10 cellular contexts compared by ENCODE assay signal in genomic region chr11:102746746-102747578, GRCh38. TPM values are rescaled to one million over a fixed set of nuclear protein-coding genes. Genes with fewer than 3 reads are reported as not detected.
"Had no signal": no experiment of that assay in that cellular context is flagged by ENCODE, and none has a peak within 500 bp of the region (broad histone marks: within the 10 kb centered on the region; RNA-seq: fewer than 3 reads in every experiment).

No MANE protein-coding gene starts in this region.

RNA-seq across cellular contexts. Expression of gene MMP8, which starts 22.2 kb away (rescaled TPM):
- total RNA-seq: activated CD8-positive, alpha-beta T cell treated with anti-CD3 and anti-CD28 coated beads, Interleukin-2, amount 10 ng/mL, durations not matched to agents 7 days and 5 days; activated T-helper 1 cell treated with anti-CD3 and anti-CD28 coated beads, Interleukin-12 subunit alpha, Interleukin-12 subunit beta, Interleukin-2, Interleukin-4 antibody, amounts not matched to agents 30 ng/mL and 10 ng/mL and 1 ng/mL, durations not matched to agents 14 hours and 24 hours and 36 hours; epithelial cell of proximal tubule; mucosa of gallbladder; sigmoid colon; transverse colon had no signal

RNA-seq across cellular contexts. Expression of gene MMP10, which starts 33.5 kb away (rescaled TPM):
- total RNA-seq: activated CD8-positive, alpha-beta T cell treated with anti-CD3 and anti-CD28 coated beads, Interleukin-2, amount 10 ng/mL, durations not matched to agents 7 days and 5 days; activated T-helper 1 cell treated with anti-CD3 and anti-CD28 coated beads, Interleukin-12 subunit alpha, Interleukin-12 subunit beta, Interleukin-2, Interleukin-4 antibody, amounts not matched to agents 30 ng/mL and 10 ng/mL and 1 ng/mL, durations not matched to agents 14 hours and 24 hours and 36 hours; aorta; mucosa of gallbladder; natural killer cell; osteoblast; sigmoid colon had no signal

RNA-seq across cellular contexts. Expression of gene MMP27, which starts 41.4 kb away (rescaled TPM):
- total RNA-seq: activated CD8-positive, alpha-beta T cell treated with anti-CD3 and anti-CD28 coated beads, Interleukin-2, amount 10 ng/mL, durations not matched to agents 7 days and 5 days; activated T-helper 1 cell treated with anti-CD3 and anti-CD28 coated beads, Interleukin-12 subunit alpha, Interleukin-12 subunit beta, Interleukin-2, Interleukin-4 antibody, amounts not matched to agents 30 ng/mL and 10 ng/mL and 1 ng/mL, durations not matched to agents 14 hours and 24 hours and 36 hours; aorta; epithelial cell of proximal tubule; left lung; mucosa of gallbladder; natural killer cell; osteoblast; sigmoid colon had no signal
- polyA plus RNA-seq: sigmoid colon had no signal

RNA-seq across cellular contexts. Expression of gene MMP1, which starts 51.0 kb away (rescaled TPM):
- total RNA-seq: activated CD8-positive, alpha-beta T cell treated with anti-CD3 and anti-CD28 coated beads, Interleukin-2, amount 10 ng/mL, durations not matched to agents 7 days and 5 days; activated T-helper 1 cell treated with anti-CD3 and anti-CD28 coated beads, Interleukin-12 subunit alpha, Interleukin-12 subunit beta, Interleukin-2, Interleukin-4 antibody, amounts not matched to agents 30 ng/mL and 10 ng/mL and 1 ng/mL, durations not matched to agents 14 hours and 24 hours and 36 hours; natural killer cell had no signal
